In the genomic region with DNA sequence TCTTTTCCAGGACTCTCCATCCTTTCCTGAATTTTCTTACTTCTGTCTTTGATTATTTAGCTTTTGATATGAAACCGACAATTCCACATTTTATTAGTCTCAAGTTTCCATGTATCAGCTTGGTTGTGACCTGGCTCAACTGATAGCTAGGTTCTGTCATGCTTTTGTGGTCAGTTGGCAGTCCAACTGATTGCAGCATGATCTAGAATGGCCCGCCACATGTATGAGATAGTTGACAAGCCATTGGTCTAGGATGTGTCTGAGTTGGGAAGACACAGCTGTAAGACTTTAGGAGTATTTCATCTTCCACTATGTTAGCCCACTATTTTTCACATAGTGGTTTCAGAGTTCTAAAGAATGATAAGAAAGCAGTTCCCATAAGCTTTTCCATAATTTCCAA, we compare ENCODE assay signal across 29 cellular contexts.
"Had no signal": no experiment of that assay in that cellular context is flagged by ENCODE, and none has a peak within 500 bp of the region (broad histone marks: within the 10 kb centered on the region; RNA-seq: fewer than 3 reads in every experiment).

No MANE protein-coding gene starts in this region.

- H3K4me3 Mint-ChIP-seq: dendritic cell treated with granulocyte-macrophage colony-stimulating factor and Interleukin-4, amounts not matched to agents 40 ng/mL and 50 ng/mL, for 4 days; effector memory CD8-positive, alpha-beta T cell; endodermal cell had no signal

- H3K27me3 Mint-ChIP-seq: dendritic cell treated with granulocyte-macrophage colony-stimulating factor and Interleukin-4, amounts not matched to agents 40 ng/mL and 50 ng/mL, for 4 days; effector memory CD8-positive, alpha-beta T cell had no signal

- H3K27ac Mint-ChIP-seq: dendritic cell treated with granulocyte-macrophage colony-stimulating factor and Interleukin-4, amounts not matched to agents 40 ng/mL and 50 ng/mL, for 4 days; effector memory CD8-positive, alpha-beta T cell; endodermal cell had no signal

- H3K27me3 ChIP-seq: colonic mucosa, dorsolateral prefrontal cortex, esophagus muscularis mucosa, esophagus squamous epithelium, foreskin keratinocyte, gastrocnemius medialis, gastroesophageal sphincter, heart left ventricle, heart right ventricle had no signal

- DNase-seq: colonic mucosa; cortex of kidney; dermis blood vessel endothelial cell; dorsolateral prefrontal cortex; effector CD4-positive, alpha-beta T cell; effector CD8-positive, alpha-beta T cell; effector memory CD4-positive, alpha-beta T cell; effector memory CD8-positive, alpha-beta T cell; endodermal cell; erythroblast; esophagus squamous epithelium; foreskin fibroblast; foreskin keratinocyte; foreskin melanocyte; gastrocnemius medialis; glutamatergic neuron; head of caudate nucleus; heart left ventricle; heart right ventricle had no signal

- ATAC-seq: effector memory CD8-positive, alpha-beta T cell; esophagus mucosa; foreskin keratinocyte; gastrocnemius medialis; gastroesophageal sphincter; heart left ventricle; heart right ventricle had no signal

- H3K4me3 ChIP-seq: colonic mucosa, coronary artery, dorsolateral prefrontal cortex, esophagus muscularis mucosa, esophagus squamous epithelium, gastrocnemius medialis, gastroesophageal sphincter, heart left ventricle, heart right ventricle had no signal

- H3K9me3 ChIP-seq: colonic mucosa, gastrocnemius medialis had no signal

- H3K27ac ChIP-seq: colonic mucosa, coronary artery, dorsolateral prefrontal cortex, epithelial cell of prostate, esophagus muscularis mucosa, esophagus squamous epithelium, foreskin keratinocyte, gastrocnemius medialis, gastroesophageal sphincter, heart left ventricle, heart right ventricle had no signal

- H3K36me3 ChIP-seq: colonic mucosa, esophagus muscularis mucosa, esophagus squamous epithelium, gastrocnemius medialis, gastroesophageal sphincter, heart left ventricle, heart right ventricle had no signal

- FAIRE-seq: colon, endometrium, endothelial cell of umbilical vein, frontal cortex had no signal

- H3K4me1 Mint-ChIP-seq: endodermal cell had no signal

- H3K4me1 ChIP-seq: colonic mucosa, esophagus muscularis mucosa, foreskin keratinocyte, gastrocnemius medialis, gastroesophageal sphincter, heart left ventricle, heart right ventricle had no signal
